ENCODE assay signal across 8 cellular contexts in the genomic region with DNA sequence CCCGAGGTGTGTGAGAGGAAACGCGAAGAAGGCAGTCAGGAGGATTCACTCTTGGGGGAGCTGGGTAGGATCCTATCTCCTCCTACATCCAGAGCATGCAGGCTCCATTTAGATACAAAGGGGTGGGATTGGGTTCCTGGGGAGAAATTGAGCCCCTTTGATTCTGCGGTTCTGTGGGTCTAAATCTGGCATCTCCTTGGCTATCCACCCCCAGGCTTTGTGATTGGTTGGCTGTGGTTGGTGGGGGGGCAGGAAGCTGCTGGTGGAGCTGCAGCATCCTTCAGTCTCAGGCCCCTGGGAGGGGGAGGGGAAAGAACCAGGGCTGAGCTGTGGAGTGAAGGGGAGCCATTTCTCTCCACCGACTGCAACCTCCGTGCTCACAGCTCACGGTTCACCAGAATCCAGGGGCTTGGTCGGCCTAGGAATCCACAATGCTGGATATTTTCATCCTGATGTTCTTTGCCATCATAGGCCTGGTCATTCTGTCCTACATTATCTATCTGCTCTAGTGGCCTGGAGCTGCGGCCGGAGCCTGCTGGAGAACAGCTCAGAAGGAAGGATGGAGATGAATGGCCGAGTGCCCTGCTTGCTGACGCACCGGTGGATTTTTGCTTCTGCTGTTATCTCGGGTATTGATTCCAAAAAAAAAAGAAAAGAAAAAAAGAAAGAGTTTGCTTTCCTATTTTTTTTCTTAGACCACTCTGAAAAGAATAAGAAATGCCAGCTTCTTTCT.
DNase-seq lines count a peak whose midpoint lies in the region; ATAC-seq and TF ChIP-seq lines count a peak whose summit lies in the region.
"Had no signal": no experiment of that assay in that cellular context is flagged by ENCODE, and none has a peak within 500 bp of the region (broad histone marks: within the 10 kb centered on the region; RNA-seq: fewer than 3 reads in every experiment).

Gene LASP1NB (plus strand): TSS at position 352 of the 733 bp plus-strand sequence.

- H3K4ac ChIP-seq in mesendoderm (ENCODE audit: low read depth, low read length) = no peak within 1 kb of the TSS

- no peak for ATAC-seq in thoracic aorta (ENCODE audit: insufficient number of reproducible peaks, low FRiP score, low read depth)
- ATAC-seq in left colon = no peak
- no peak for ATAC-seq in GM21367 (IDR thresholded peaks at IDR 0.05; ENCODE audit: unreplicated experiment)

- H4K8ac ChIP-seq in mesendoderm (ENCODE audit: low read depth, low read length) = no peak within 1 kb of the TSS

- no peak within 1 kb of the TSS for H3K4me2 ChIP-seq in mesendoderm (ENCODE audit: low read length)

- peaks cover 0 to 41% (median 0%) of the 10 kb centered on the region in 4 donors for H3K4me1 ChIP-seq in Peyer's patch
- peaks cover 2% of the 10 kb centered on the region for H3K4me1 ChIP-seq in mesendoderm (ENCODE audit: control insufficient read depth, low read depth, low read length)
- H3K4me1 ChIP-seq in thoracic aorta (ENCODE audit: control insufficient read depth in 1 of 2, low read depth in 2 of 2) = peaks cover 16 to 50% of the 10 kb centered on the region in 2 donors

- no peak within 1 kb of the TSS for H2AK5ac ChIP-seq in mesendoderm (ENCODE audit: low read length)

- no peaks in the 10 kb centered on the region for H3K79me2 ChIP-seq in mesendoderm (ENCODE audit: control insufficient read depth, insufficient read depth, low read length)

- H4K5ac ChIP-seq in mesendoderm (ENCODE audit: low read length) = no peak within 1 kb of the TSS

- no peak for TF ChIP-seq POLR2A in Peyer's patch (IDR thresholded peaks at IDR 0.05)

- peak within 1 kb of the TSS in 2 of 4 donors; percentile 5 to 26 for H3K27ac ChIP-seq in Peyer's patch
- H3K27ac ChIP-seq in mesendoderm (ENCODE audit: low read depth, low read length) = no peak within 1 kb of the TSS
- peak within 1 kb of the TSS; percentile 47 to 57 for H3K27ac ChIP-seq in thoracic aorta

- H3K9ac ChIP-seq in mesendoderm (ENCODE audit: low read length) = peak within 1 kb of the TSS; percentile 40

- no peak for TF ChIP-seq CTCF in Peyer's patch (IDR thresholded peaks at IDR 0.05)
- no peak for TF ChIP-seq CTCF in astrocyte of the spinal cord (IDR thresholded peaks at IDR 0.05; ENCODE audit: low read depth, low read length)
- TF ChIP-seq CTCF in thoracic aorta (IDR thresholded peaks at IDR 0.05) = no peak

- no peak within 1 kb of the TSS for H2BK5ac ChIP-seq in mesendoderm (ENCODE audit: low read length)

- H3K36me3 ChIP-seq in Peyer's patch (peaks cover 0 to 2% (median 0%) of the 10 kb centered on the region in 3 donors), mesendoderm (ENCODE audit: control insufficient read depth, insufficient read depth, low read length) (no peaks in the 10 kb centered on the region), thoracic aorta (no peaks in the 10 kb centered on the region)

- H2BK15ac ChIP-seq in mesendoderm (replicated peaks; ENCODE audit: low read depth) = no peak within 1 kb of the TSS

- DNase-seq in Peyer's patch (peak in 2 of 3 donors; percentile 41 to 49), astrocyte of the spinal cord (ENCODE audit: low read depth, low spot score) (peak; percentile 42), mesendoderm (peak; percentile 77), thoracic aorta (ENCODE audit: low spot score) (no peak), NCI-H1694 treated with DMSO at 0.1 percent for 48 hours (lab: John Stamatoyannopoulos, UW) (no peak), left colon (no peak)

- intact Hi-C loops in left colon (cut with DNase I, micrococcal nuclease) = no loop called here

- no peaks in the 10 kb centered on the region for H3K79me1 ChIP-seq in mesendoderm (ENCODE audit: low read length)

- in situ Hi-C loops in astrocyte of the spinal cord (cut with HindIII; ENCODE audit: low sequenced_read_pairs) = no loop called here

- H2BK120ac ChIP-seq in mesendoderm (ENCODE audit: low read depth, low read length) = no peak within 1 kb of the TSS

- no peaks in the 10 kb centered on the region for H3K9me3 ChIP-seq in Peyer's patch
- H3K9me3 ChIP-seq in thoracic aorta = no peaks in the 10 kb centered on the region

- H3K18ac ChIP-seq in mesendoderm (ENCODE audit: low read length) = no peak within 1 kb of the TSS

- H3K27me3 ChIP-seq in Peyer's patch = no peaks in the 10 kb centered on the region
- H3K27me3 ChIP-seq in mesendoderm (ENCODE audit: insufficient read depth, low read length, poor library complexity) = no peaks in the 10 kb centered on the region
- H3K27me3 ChIP-seq in thoracic aorta (replicated peaks; ENCODE audit: insufficient read depth) = no peaks in the 10 kb centered on the region

- no CpG with 5 or more reads among the region's 14 CpGs for WGBS in mesendoderm (ENCODE audit: extremely low coverage, insufficient coverage, low lambda C conversion rate)

- H3K23ac ChIP-seq in mesendoderm (ENCODE audit: low read length) = no peak within 1 kb of the TSS

- H3K56ac ChIP-seq in mesendoderm (ENCODE audit: low read length) = peak within 1 kb of the TSS; percentile 76

- H3K4me3 ChIP-seq in Peyer's patch (no peak within 1 kb of the TSS), astrocyte of the spinal cord (ENCODE audit: low read depth, low read length) (peak within 1 kb of the TSS; percentile 22), mesendoderm (ENCODE audit: low read length) (no peak within 1 kb of the TSS), thoracic aorta (peak within 1 kb of the TSS; percentile 32)
- H3K4me3 ChIP-seq: skin epidermis had no signal

Comparison
In these comparisons a context has a peak if more than half of its experiments do, and no peak if none do; other contexts are left out.
1. DNase-seq: peak in Peyer's patch (2 of 3), astrocyte of the spinal cord (single experiment) and mesendoderm (single experiment); none in thoracic aorta (single experiment), NCI-H1694 treated with DMSO at 0.1 percent for 48 hours (single experiment) and left colon (0 of 2).
2. H3K4me3 ChIP-seq: peak in astrocyte of the spinal cord (single experiment) and thoracic aorta (single experiment); none in Peyer's patch (0 of 4) and mesendoderm (single experiment).